In genomic region chr19:29549105-29550070, GRCh38 we compare ENCODE assay signal across 27 cellular contexts. TPM values are rescaled to one million over a fixed set of nuclear protein-coding genes. Genes with fewer than 3 reads are reported as not detected.
"Had no signal": no experiment of that assay in that cellular context is flagged by ENCODE, and none has a peak within 500 bp of the region (broad histone marks: within the 10 kb centered on the region; RNA-seq: fewer than 3 reads in every experiment).

No MANE protein-coding gene starts in this region.

- DNase-seq: activated B cell treated with CpG ODN at 0.5 μM for 24 hours; activated CD4-positive, alpha-beta memory T cell treated with anti-CD3 and anti-CD28 coated beads, Interleukin-2, amount 10 ng/mL, durations not matched to agents 7 days and 5 days; activated CD4-positive, alpha-beta T cell treated with anti-CD3 and anti-CD28 coated beads for 36 hours; colonic mucosa; endodermal cell; esophagus squamous epithelium; gastrocnemius medialis; hippocampal formation; left ventricle myocardium superior; nephron progenitor cell; occipital lobe; stimulated activated CD4-positive, alpha-beta T cell treated with anti-CD3 and anti-CD28 coated beads, Interleukin-2, amount 100 ng/mL, for 48 hours; stimulated activated CD8-positive, alpha-beta memory T cell treated with anti-CD3 and anti-CD28 coated beads, Interleukin-4, amount 100 ng/mL, for 48 hours; stimulated activated naive CD4-positive, alpha-beta T cell treated with Interleukin-2 at 50 U/mL for 16 hours; SW 1271; T-helper 17 cell had no signal

- H3K27ac ChIP-seq: colonic mucosa, esophagus squamous epithelium, gastrocnemius medialis had no signal

- H3K27me3 ChIP-seq: colonic mucosa, gastrocnemius medialis had no signal

- H3K36me3 ChIP-seq: colonic mucosa, esophagus squamous epithelium, gastrocnemius medialis had no signal

- H3K4me3 ChIP-seq: colonic mucosa, esophagus squamous epithelium, gastrocnemius medialis, smooth muscle cell had no signal

- H3K9me3 ChIP-seq: colonic mucosa, esophagus squamous epithelium had no signal

- ATAC-seq: activated CD4-positive, alpha-beta T cell treated with anti-CD3 and anti-CD28 coated beads for 36 hours; activated naive CD4-positive, alpha-beta T cell treated with anti-CD3 and anti-CD28 coated beads, Interleukin-2, amount 50 U/mL, for 72 hours; gastrocnemius medialis; left ventricle myocardium superior; sciatic nerve; T-helper 17 cell had no signal

- H3K4me1 ChIP-seq: colonic mucosa, esophagus squamous epithelium, gastrocnemius medialis had no signal

RNA-seq across cellular contexts. Expression of gene VSTM2B, which starts 23.6 kb away (rescaled TPM):
- total RNA-seq: activated B cell treated with CpG ODN at 0.5 μM for 24 hours; activated CD4-positive, alpha-beta memory T cell treated with anti-CD3 and anti-CD28 coated beads, Interleukin-2, amount 10 ng/mL, durations not matched to agents 7 days and 5 days; activated CD4-positive, alpha-beta T cell treated with anti-CD3 and anti-CD28 coated beads for 36 hours; activated T-helper 1 cell treated with anti-CD3 and anti-CD28 coated beads, Interleukin-12 subunit alpha, Interleukin-12 subunit beta, Interleukin-2, Interleukin-4 antibody, amounts not matched to agents 30 ng/mL and 10 ng/mL and 1 ng/mL, durations not matched to agents 14 hours and 24 hours and 36 hours; astrocyte; colonic mucosa; esophagus squamous epithelium; gastrocnemius medialis; left ventricle myocardium superior; mononuclear cell; myocyte; renal cortical epithelial cell; sciatic nerve; smooth muscle cell; subcutaneous adipose tissue; T-helper 17 cell; ureter had no signal
- polyA plus RNA-seq: adipose tissue, smooth muscle cell had no signal
